ENCODE assay signal across 1 cellular context in genomic region chr19:11197291-11198174, GRCh38.
TF ChIP-seq lines count a peak whose summit lies in the region.

TSS of gene KANK2 (minus strand) at chr19:11197545. CDS start at chr19:11194511, 3,034 bp downstream.

TF ChIP-seq in SK-N-SH treated with all-trans-retinoic acid at 6 μM for 48 hours, 23 proteins besides CTCF, POLR2A, EP300 and RAD21 (continued from another document):
- TF ChIP-seq CREB5 (CRISPR knock-in tag; IDR thresholded peaks at IDR 0.05; ENCODE audit: low read depth) (no peak), ZFP30 (CRISPR knock-in tag; IDR thresholded peaks at IDR 0.05) (no peak), POU6F1 (CRISPR knock-in tag; IDR thresholded peaks at IDR 0.05; ENCODE audit: borderline replicate concordance, low read depth) (no peak), GLIS3 (CRISPR knock-in tag; IDR thresholded peaks at IDR 0.05) (no peak), TCF4 (CRISPR knock-in tag; IDR thresholded peaks at IDR 0.05; ENCODE audit: borderline replicate concordance) (no peak), PPARA (CRISPR knock-in tag; IDR thresholded peaks at IDR 0.05; ENCODE audit: borderline replicate concordance) (no peak), ESRRG (CRISPR knock-in tag; IDR thresholded peaks at IDR 0.05) (no peak), ZNF8 (CRISPR knock-in tag; IDR thresholded peaks at IDR 0.05) (no peak), ZNF565 (CRISPR knock-in tag; conservative IDR thresholded peaks at IDR 0.05; ENCODE audit: low read depth) (no peak), SNAI2 (CRISPR knock-in tag; IDR thresholded peaks at IDR 0.05) (no peak), TOX (CRISPR knock-in tag; IDR thresholded peaks at IDR 0.05; ENCODE audit: borderline replicate concordance) (no peak), RARB (CRISPR knock-in tag; IDR thresholded peaks at IDR 0.05) (no peak), OSR1 (CRISPR knock-in tag; IDR thresholded peaks at IDR 0.05) (no peak), ZC3H10 (CRISPR knock-in tag; IDR thresholded peaks at IDR 0.05) (no peak), TSHZ2 (CRISPR knock-in tag; IDR thresholded peaks at IDR 0.05) (0 out of 2 replicates have a peak, but pooled peaks have one; percentile 51)
TF ChIP-seq in SK-N-SH treated with all-trans-retinoic acid at 6 μM for 48 hours: peak in this region for 3.
